Comparison of ENCODE assay signal across 7 cellular contexts in the genomic region with DNA sequence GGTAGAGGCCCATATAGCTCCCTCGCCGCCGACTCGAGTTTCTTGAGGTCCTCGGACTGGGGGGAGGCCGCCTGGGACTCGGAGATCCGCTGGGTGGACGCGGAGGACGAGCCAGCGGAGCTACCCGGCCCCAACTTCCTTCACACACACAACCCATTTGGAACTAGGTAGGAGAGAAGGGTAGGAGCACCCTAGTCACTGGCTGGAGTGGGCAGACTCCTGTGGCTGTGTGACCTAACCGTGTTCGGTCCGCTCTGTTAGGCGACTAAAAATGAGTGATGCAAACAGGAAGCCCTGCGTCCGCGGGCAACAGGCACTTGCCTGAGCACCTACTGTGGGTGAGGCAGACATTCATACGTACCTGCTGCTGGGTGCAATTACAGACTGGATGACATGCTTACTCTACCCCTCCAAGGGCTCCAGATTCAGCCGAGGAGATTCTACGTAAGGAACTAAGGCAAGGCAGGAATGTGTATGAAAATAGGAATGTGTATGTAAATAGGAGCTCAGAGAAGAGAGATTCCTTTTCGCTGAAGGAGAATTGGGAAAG. TPM values are rescaled to one million over a fixed set of nuclear protein-coding genes. Genes with fewer than 3 reads are reported as not detected.
DNase-seq lines count a peak whose midpoint lies in the region; ATAC-seq and TF ChIP-seq lines count a peak whose summit lies in the region.

No MANE protein-coding gene starts in this region.

- peaks cover 25% of the 10 kb centered on the region for H3K4me1 Mint-ChIP-seq in activated B cell treated with CpG ODN at 0.5 μM for 24 hours

- no peak for ATAC-seq in activated B cell treated with CpG ODN at 0.5 μM for 24 hours (ENCODE audit: low read depth)

- H3K9ac ChIP-seq in duodenal mucosa (ENCODE audit: low read depth in 1 of 2, low read length in 2 of 2) = peak overlapping the region; percentile 73 to 79

- H3K4me3 ChIP-seq in MG63 = peak overlapping the region; percentile 99
- H3K4me3 ChIP-seq in duodenal mucosa (ENCODE audit: low read depth in 1 of 2, low read length in 2 of 2) = peak overlapping the region; percentile 80 to 85
- peak overlapping the region; percentile 85 to 90 for H3K4me3 ChIP-seq in muscle layer of duodenum (ENCODE audit: low read depth in 1 of 2, low read length in 2 of 2)
- H3K4me3 ChIP-seq in suprapubic skin = peak overlapping the region; percentile 89

- no peaks in the 10 kb centered on the region for H3K9me3 Mint-ChIP-seq in activated B cell treated with CpG ODN at 0.5 μM for 24 hours

- WGBS in suprapubic skin = 2% methylated on average over 24 of the region's 24 CpGs

- H3K4me1 ChIP-seq in duodenal mucosa (ENCODE audit: control insufficient read depth in 1 of 2, insufficient read depth in 2 of 2, low read length in 2 of 2) (peaks cover 8 to 30% of the 10 kb centered on the region in 2 donors), muscle layer of duodenum (ENCODE audit: control insufficient read depth in 1 of 2, insufficient read depth in 2 of 2, low read length in 2 of 2) (peaks cover 6 to 12% of the 10 kb centered on the region in 2 donors), suprapubic skin (peaks cover 26% of the 10 kb centered on the region)

- intact Hi-C loops in activated B cell treated with CpG ODN at 0.5 μM for 24 hours (cut with micrococcal nuclease) = loop anchor here (1.0 to 10.0 kb wide), 6 partner anchors 123 to 1821 kb away; a partner anchor contains a TSS

- TF ChIP-seq CTCF in GM10248 (IDR thresholded peaks at IDR 0.05; ENCODE audit: control extremely low read depth, extremely low read depth, low read depth, missing control alignments) (no peak), activated B cell treated with CpG ODN at 0.5 μM for 24 hours (IDR thresholded peaks at IDR 0.05) (no peak), suprapubic skin (IDR thresholded peaks at IDR 0.05) (no peak)

- H3K27ac ChIP-seq in duodenal mucosa (ENCODE audit: low read depth, low read length) (peak overlapping the region; percentile 63), muscle layer of duodenum (ENCODE audit: low read length) (peak overlapping the region; percentile 87), suprapubic skin (peak overlapping the region; percentile 97)

- no peaks in the 10 kb centered on the region for H3K36me3 ChIP-seq in MG63
- no peaks in the 10 kb centered on the region for H3K36me3 ChIP-seq in duodenal mucosa (ENCODE audit: control insufficient read depth in 1 of 2, insufficient read depth in 2 of 2, low read length in 2 of 2)
- H3K36me3 ChIP-seq in muscle layer of duodenum (ENCODE audit: control insufficient read depth in 1 of 2, insufficient read depth in 2 of 2, low read length in 2 of 2) = no peaks in the 10 kb centered on the region
- H3K36me3 ChIP-seq in suprapubic skin = no peaks in the 10 kb centered on the region

- H3K9me3 ChIP-seq in MG63 = no peaks in the 10 kb centered on the region
- H3K9me3 ChIP-seq in duodenal mucosa (ENCODE audit: control insufficient read depth in 1 of 2, low read length in 2 of 2) = no peaks in the 10 kb centered on the region
- H3K9me3 ChIP-seq in muscle layer of duodenum (ENCODE audit: control insufficient read depth in 1 of 2, low read length in 2 of 2) = no peaks in the 10 kb centered on the region
- no peaks in the 10 kb centered on the region for H3K9me3 ChIP-seq in suprapubic skin

- POLR2A ChIA-PET in GM10248 (lab: Yijun Ruan, JAX) (interaction anchor here (0.5 to 1.4 kb wide), 3 partner anchors 11 to 169 kb away, joined by 4 to 6 read pairs (median 6); a partner anchor contains a TSS), activated B cell treated with CpG ODN at 0.5 μM for 24 hours (lab: Charles Lee) (interaction anchor here (0.6 to 6.8 kb wide), 17 partner anchors 9 to 915 kb away, joined by 3 to 115 read pairs (median 5); a partner anchor contains a TSS)

- no peaks in the 10 kb centered on the region for H3K27me3 Mint-ChIP-seq in activated B cell treated with CpG ODN at 0.5 μM for 24 hours

- CTCF ChIA-PET in GM10248 (lab: Yijun Ruan, JAX) = interaction anchor here (0.8 to 7.7 kb wide), 7 partner anchors 9 to 230 kb away, joined by 3 to 47 read pairs (median 4); a partner anchor contains a TSS
- CTCF ChIA-PET in activated B cell treated with CpG ODN at 0.5 μM for 24 hours (lab: Charles Lee) = interaction anchor here (1.1 to 3.0 kb wide), 2 partner anchors 53 to 89 kb away, joined by 4 to 13 read pairs; a partner anchor contains a TSS

- DNase-seq in GM10248 (ENCODE audit: extremely low spot score) = peak; percentile 53
- DNase-seq in MG63 = peak; percentile 48
- no peak for DNase-seq in activated B cell treated with CpG ODN at 0.5 μM for 24 hours
- peak in 1 of 2 donors; percentile 80 for DNase-seq in suprapubic skin (ENCODE audit: low spot score in 2 of 2)
- DNase-seq in NCI-H1048 (lab: John Stamatoyannopoulos, UW) = no peak

- TF ChIP-seq POLR2A in suprapubic skin (IDR thresholded peaks at IDR 0.05) = no peak

- peak overlapping the region; percentile 92 for H3K27ac Mint-ChIP-seq in activated B cell treated with CpG ODN at 0.5 μM for 24 hours

- peaks cover 8% of the 10 kb centered on the region for H3K36me3 Mint-ChIP-seq in activated B cell treated with CpG ODN at 0.5 μM for 24 hours (ENCODE audit: low read depth)

- H3K27me3 ChIP-seq in MG63 (no peaks in the 10 kb centered on the region), duodenal mucosa (ENCODE audit: control insufficient read depth in 1 of 2, insufficient read depth in 2 of 2, low read length in 2 of 2) (no peaks in the 10 kb centered on the region), muscle layer of duodenum (ENCODE audit: low read depth, low read length) (no peaks in the 10 kb centered on the region), suprapubic skin (no peaks in the 10 kb centered on the region)

- H3K4me3 Mint-ChIP-seq in activated B cell treated with CpG ODN at 0.5 μM for 24 hours = peak overlapping the region; percentile 92

- TF ChIP-seq EP300 in suprapubic skin (IDR thresholded peaks at IDR 0.05) = no peak

RNA-seq across cellular contexts. Expression of a gene that starts 4.6 kb away (rescaled TPM):
- total RNA-seq in MG63 (2014; rRNA removed; shearing (Covaris generic); ENCODE audit: low replicate concordance) = 18.0 and 21.4 TPM in 2 replicates
- total RNA-seq in activated B cell treated with CpG ODN at 0.5 μM for 24 hours = 113 and 122 TPM in 2 replicates
- total RNA-seq in suprapubic skin = 10 to 100 TPM; 55.2 to 94.8 (median 66.0) TPM

Comparison
In these comparisons a context has a peak if more than half of its experiments do, and no peak if none do; other contexts are left out.
1. DNase-seq: peak in GM10248 (single experiment) and MG63 (single experiment); none in activated B cell treated with CpG ODN at 0.5 μM for 24 hours (single experiment) and NCI-H1048 (single experiment).
2. Peak in every context shown above with its lines, with median percentiles within 50 percentile points of each other: H3K4me3 ChIP-seq and H3K27ac ChIP-seq.